1 cellular context compared by ENCODE assay signal in genomic region chr14:76868453-76869170, GRCh38.
TF ChIP-seq lines count a peak whose summit lies in the region.

No MANE protein-coding gene starts in this region.

TF ChIP-seq in H1, 55 proteins besides CTCF, POLR2A, EP300 and RAD21 (continued from another document):
- TF ChIP-seq SAP30 (IDR thresholded peaks at IDR 0.05; ENCODE audit: insufficient read depth, insufficient replicate concordance, low read length), result no peak
TF ChIP-seq in H1: peak in this region for 0.
